27 cellular contexts compared by ENCODE assay signal in genomic region chr3:34599595-34599994, GRCh38.
"Had no signal": no experiment of that assay in that cellular context is flagged by ENCODE, and none has a peak within 500 bp of the region (broad histone marks: within the 10 kb centered on the region; RNA-seq: fewer than 3 reads in every experiment).

No MANE protein-coding gene starts in this region.

- H3K4me1 ChIP-seq: colonic mucosa, esophagus muscularis mucosa, esophagus squamous epithelium, foreskin keratinocyte, gastrocnemius medialis, gastroesophageal sphincter, heart left ventricle, heart right ventricle had no signal

- H3K36me3 ChIP-seq: colonic mucosa, esophagus muscularis mucosa, esophagus squamous epithelium, gastrocnemius medialis, gastroesophageal sphincter, heart left ventricle, heart right ventricle had no signal

- ATAC-seq: effector memory CD8-positive, alpha-beta T cell; esophagus mucosa; foreskin keratinocyte; gastrocnemius medialis; gastroesophageal sphincter; heart left ventricle; heart right ventricle had no signal

- H3K9me3 ChIP-seq: colonic mucosa, esophagus squamous epithelium, gastrocnemius medialis had no signal

- DNase-seq: colonic mucosa; cortex of kidney; dermis blood vessel endothelial cell; dorsolateral prefrontal cortex; effector CD4-positive, alpha-beta T cell; effector CD8-positive, alpha-beta T cell; effector memory CD4-positive, alpha-beta T cell; effector memory CD8-positive, alpha-beta T cell; endodermal cell; erythroblast; esophagus squamous epithelium; foreskin fibroblast; foreskin keratinocyte; foreskin melanocyte; gastrocnemius medialis; glutamatergic neuron; head of caudate nucleus; heart left ventricle; heart right ventricle had no signal

- H3K27me3 ChIP-seq: colonic mucosa, dorsolateral prefrontal cortex, esophagus muscularis mucosa, esophagus squamous epithelium, foreskin keratinocyte, gastrocnemius medialis, gastroesophageal sphincter, heart left ventricle had no signal

- FAIRE-seq: endometrium, endothelial cell of umbilical vein, frontal cortex had no signal

- H3K4me3 ChIP-seq: colonic mucosa, coronary artery, dorsolateral prefrontal cortex, esophagus muscularis mucosa, esophagus squamous epithelium, gastrocnemius medialis, gastroesophageal sphincter, heart left ventricle, heart right ventricle had no signal

- H3K27ac ChIP-seq: colonic mucosa, coronary artery, dorsolateral prefrontal cortex, epithelial cell of prostate, esophagus muscularis mucosa, esophagus squamous epithelium, foreskin keratinocyte, gastrocnemius medialis, gastroesophageal sphincter, heart left ventricle, heart right ventricle had no signal
